In genomic region chr6:168088161-168089106, GRCh38 we compare ENCODE assay signal across 11 cellular contexts. TPM values are rescaled to one million over a fixed set of nuclear protein-coding genes. Genes with fewer than 3 reads are reported as not detected.
DNase-seq lines count a peak whose midpoint lies in the region; ATAC-seq and TF ChIP-seq lines count a peak whose summit lies in the region.
"Had no signal": no experiment of that assay in that cellular context is flagged by ENCODE, and none has a peak within 500 bp of the region (broad histone marks: within the 10 kb centered on the region; RNA-seq: fewer than 3 reads in every experiment).

No MANE protein-coding gene starts in this region.

- intact Hi-C loops in PC-9 (cut with micrococcal nuclease; ENCODE audit: unreplicated experiment): no loop called here

- peak overlapping the region; percentile 32 for H3K27ac ChIP-seq in HUES48 (ENCODE audit: low read depth, low read length)
- H3K27ac ChIP-seq in PC-9: no peak overlapping the region
- H3K27ac ChIP-seq: epithelial cell of prostate, prostate gland had no signal

- H3K9me3 ChIP-seq in HUES48 (ENCODE audit: control insufficient read depth, insufficient read depth, low read length) (no peaks in the 10 kb centered on the region; the same call in 1 of the 2 replicates), PC-9 (ENCODE audit: insufficient read depth, low read depth) (no peaks in the 10 kb centered on the region)
- H3K9me3 ChIP-seq: prostate gland had no signal

- H4K20me1 ChIP-seq in PC-9 (ENCODE audit: insufficient read depth): no peaks in the 10 kb centered on the region

- H2AFZ ChIP-seq in PC-9: no peak overlapping the region

- no peaks in the 10 kb centered on the region; the same call in 1 of the 2 replicates for H3K27me3 ChIP-seq in HUES48 (ENCODE audit: control insufficient read depth, insufficient read depth, low read length)
- peaks cover 100% of the 10 kb centered on the region for H3K27me3 ChIP-seq in PC-9 (ENCODE audit: insufficient read depth, low read depth)

- H3K4me2 ChIP-seq in PC-9: no peak overlapping the region

- no peaks in the 10 kb centered on the region for H3F3A ChIP-seq in PC-9 (ENCODE audit: insufficient read depth, low read depth)

- H3K36me3 ChIP-seq in HUES48 (ENCODE audit: control insufficient read depth, insufficient read depth, low read length) (no peaks in the 10 kb centered on the region), PC-9 (ENCODE audit: low read depth) (no peaks in the 10 kb centered on the region)
- H3K36me3 ChIP-seq: prostate gland had no signal

- POLR2A ChIA-PET in PC-9 (lab: Charles Lee; ENCODE audit: unreplicated experiment): no interaction called here

- H3K4me3 ChIP-seq in HUES48 (ENCODE audit: low read depth, low read length): no peak overlapping the region
- H3K4me3 ChIP-seq in choroid plexus epithelial cell (ENCODE audit: low read depth, low read length): no peak overlapping the region
- no peak overlapping the region for H3K4me3 ChIP-seq in PC-9
- H3K4me3 ChIP-seq: prostate gland had no signal

- no peak for TF ChIP-seq CTCF in choroid plexus epithelial cell (conservative IDR thresholded peaks at IDR 0.05; ENCODE audit: low read depth, low read length)
- no peak for TF ChIP-seq CTCF in PC-9 (conservative IDR thresholded peaks at IDR 0.05)

- BruUV-seq in PC-9 (replicated peaks; lab: Mats Ljungman, UMichigan): no TSS peak

- H3K4me1 ChIP-seq in HUES48 (ENCODE audit: control insufficient read depth, insufficient read depth, low read length) (peaks cover 18% of the 10 kb centered on the region; the same call in 1 of the 2 replicates), PC-9 (replicated peaks; ENCODE audit: insufficient read depth) (no peaks in the 10 kb centered on the region)
- H3K4me1 ChIP-seq: prostate gland had no signal

- no peaks in the 10 kb centered on the region for H3K9me2 ChIP-seq in PC-9 (ENCODE audit: insufficient read depth)

- CTCF ChIA-PET in PC-9 (lab: Charles Lee): no interaction called here

- DNase-seq in choroid plexus epithelial cell (ENCODE audit: low read depth): peak; percentile 80
- peak; percentile 98 for DNase-seq in left kidney (ENCODE audit: low read depth, low spot score)
- peak; percentile 15 for DNase-seq in smooth muscle cell of the brain vasculature (ENCODE audit: low read depth, low spot score)
- no peak for DNase-seq in SIG-M5 (lab: John Stamatoyannopoulos, UW)
- no peak for DNase-seq in PC-9
- DNase-seq in activated naive CD4-positive, alpha-beta T cell treated with Interleukin-2 at 50 U/mL for 16 hours: no peak
- DNase-seq: activated T-cell treated with anti-CD3 and anti-CD28 coated beads, Interleukin-2, amount 50 U/mL, for 48 hours had no signal

- no peaks in the 10 kb centered on the region for H3K79me2 ChIP-seq in PC-9 (ENCODE audit: low read depth)

- H3K9ac ChIP-seq in HUES48 (ENCODE audit: low read depth, low read length): no peak overlapping the region

- no peak for ATAC-seq in GM19467 (IDR thresholded peaks at IDR 0.05; ENCODE audit: unreplicated experiment)

RNA-seq across cellular contexts. Expression of gene FRMD1, which starts 9.4 kb away (rescaled TPM):
- not detected in 2 replicates for total RNA-seq in PC-9 (2021)

Comparison
In these comparisons a context has a peak if more than half of its experiments do, and no peak if none do; other contexts are left out.
1. DNase-seq: peak in choroid plexus epithelial cell (single experiment), left kidney (single experiment) and smooth muscle cell of the brain vasculature (single experiment); none in SIG-M5 (single experiment), PC-9 (0 of 2) and activated naive CD4-positive, alpha-beta T cell treated with Interleukin-2 at 50 U/mL for 16 hours (single experiment).